Comparison of ENCODE assay signal across 23 cellular contexts in genomic region chr10:71651953-71652352, GRCh38.
"Had no signal": no experiment of that assay in that cellular context is flagged by ENCODE, and none has a peak within 500 bp of the region (broad histone marks: within the 10 kb centered on the region; RNA-seq: fewer than 3 reads in every experiment).

No MANE protein-coding gene starts in this region.

- DNase-seq: islet precursor cell; left ventricle myocardium inferior; mesendoderm; naive B cell; natural killer cell; nephron progenitor cell; ovary; right cardiac atrium; sigmoid colon; small intestine; spleen; stimulated activated CD4-positive, alpha-beta T cell treated with anti-CD3 and anti-CD28 coated beads, Interleukin-4, amount 100 ng/mL, for 24 hours; stimulated activated naive CD4-positive, alpha-beta T cell; tibial artery; trophoblast cell; upper lobe of right lung had no signal

- H2AFZ ChIP-seq: hepatocyte, neural progenitor cell had no signal

- H3K9me3 ChIP-seq: left ventricle myocardium inferior, ovary, sigmoid colon, spleen, suprapubic skin, thoracic aorta, tibial artery, upper lobe of right lung had no signal

- H3K4me2 ChIP-seq: hepatocyte, neural progenitor cell had no signal

- H3K79me2 ChIP-seq: hepatocyte had no signal

- H3K27ac ChIP-seq: hepatocyte, left ventricle myocardium inferior, neural progenitor cell, ovary, sigmoid colon, spleen, suprapubic skin, thoracic aorta, tibial artery, upper lobe of right lung had no signal

- H3K27me3 ChIP-seq: hepatocyte, neural progenitor cell, ovary, sigmoid colon, spleen, suprapubic skin, tibial artery, upper lobe of right lung had no signal

- H3K9ac ChIP-seq: neural progenitor cell had no signal

- H3K4me3 ChIP-seq: hepatocyte, left ventricle myocardium inferior, lung, neural progenitor cell, ovary, sigmoid colon, spleen, suprapubic skin, thoracic aorta, tibial artery, upper lobe of right lung had no signal

- H3K4me1 ChIP-seq: sigmoid colon, suprapubic skin, tibial artery, upper lobe of right lung had no signal

- FAIRE-seq: small intestine, urothelium cell line had no signal

- H3K36me3 ChIP-seq: left ventricle myocardium inferior, neural progenitor cell, ovary, sigmoid colon, spleen, suprapubic skin, thoracic aorta, tibial artery, upper lobe of right lung had no signal

- ATAC-seq: natural killer cell; right cardiac atrium; stimulated activated effector memory CD8-positive, alpha-beta T cell treated with anti-CD3 and anti-CD28 coated beads, Interleukin-12 subunit alpha, Interleukin-12 subunit beta, amount 100 ng/mL, for 72 hours; upper lobe of right lung had no signal
